Comparison of ENCODE assay signal across 10 cellular contexts in genomic region chr9:88949425-88949824, GRCh38. TPM values are rescaled to one million over a fixed set of nuclear protein-coding genes. Genes with fewer than 3 reads are reported as not detected.
DNase-seq lines count a peak whose midpoint lies in the region; ATAC-seq and TF ChIP-seq lines count a peak whose summit lies in the region.
"Had no signal": no experiment of that assay in that cellular context is flagged by ENCODE, and none has a peak within 500 bp of the region (broad histone marks: within the 10 kb centered on the region; RNA-seq: fewer than 3 reads in every experiment).

No MANE protein-coding gene starts in this region.

- H3K4me1 Mint-ChIP-seq in activated naive CD4-positive, alpha-beta T cell treated with anti-CD3 and anti-CD28 coated beads for 36 hours (ENCODE audit: low read depth), result peaks cover 6% of the 10 kb centered on the region

- H3K4me3 ChIP-seq in Karpas-422 (ENCODE audit: low read length) (peak overlapping the region; percentile 32; the same call in 1 of the 2 replicates), SK-N-MC (peak overlapping the region; percentile 46), heart left ventricle (no peak overlapping the region), skeletal muscle cell (ENCODE audit: low read depth, low read length) (no peak overlapping the region), PC-3 (ENCODE audit: low read length) (no peak overlapping the region)

- H3K79me2 ChIP-seq in Karpas-422 (ENCODE audit: low read length) (no peaks in the 10 kb centered on the region), PC-3 (ENCODE audit: low read length) (no peaks in the 10 kb centered on the region)

- no peak overlapping the region for H3K27ac Mint-ChIP-seq in activated naive CD4-positive, alpha-beta T cell treated with anti-CD3 and anti-CD28 coated beads for 36 hours
- H3K27ac Mint-ChIP-seq: dendritic cell treated with granulocyte-macrophage colony-stimulating factor and Interleukin-4, amounts not matched to agents 40 ng/mL and 50 ng/mL, for 4 days had no signal

- H2AFZ ChIP-seq in Karpas-422 (ENCODE audit: low read length) (no peak overlapping the region), PC-3 (ENCODE audit: low read length) (no peak overlapping the region)

- H3K9ac ChIP-seq in Karpas-422 (ENCODE audit: low read length) (no peak overlapping the region), SK-N-MC (ENCODE audit: insufficient read length) (no peak overlapping the region), PC-3 (ENCODE audit: low read length) (no peak overlapping the region)

- H3K9me3 ChIP-seq in Karpas-422 (ENCODE audit: low read length) (no peaks in the 10 kb centered on the region), SK-N-MC (ENCODE audit: low read depth, low read length) (no peaks in the 10 kb centered on the region), heart left ventricle (no peaks in the 10 kb centered on the region), PC-3 (ENCODE audit: low read length) (no peaks in the 10 kb centered on the region)

- ATAC-seq in heart left ventricle (peak; percentile 89 to 93 (median 92)), HG03521 (IDR thresholded peaks at IDR 0.05; ENCODE audit: unreplicated experiment) (no peak), PC-3 (no peak)

- no peak for TF ChIP-seq CTCF in heart left ventricle (IDR thresholded peaks at IDR 0.05)
- TF ChIP-seq CTCF in PC-3 (conservative IDR thresholded peaks at IDR 0.05; ENCODE audit: low read depth, low read length), result no peak

- no peaks in the 10 kb centered on the region for H3K9me2 ChIP-seq in Karpas-422 (replicated peaks; ENCODE audit: insufficient read depth, low read length)
- H3K9me2 ChIP-seq in PC-3 (replicated peaks; ENCODE audit: low read length), result no peaks in the 10 kb centered on the region

- peaks cover 13% of the 10 kb centered on the region for H3K27me3 Mint-ChIP-seq in activated naive CD4-positive, alpha-beta T cell treated with anti-CD3 and anti-CD28 coated beads for 36 hours (ENCODE audit: low read depth)

- H3K9me3 Mint-ChIP-seq in activated naive CD4-positive, alpha-beta T cell treated with anti-CD3 and anti-CD28 coated beads for 36 hours, result no peaks in the 10 kb centered on the region
- H3K9me3 Mint-ChIP-seq: dendritic cell treated with granulocyte-macrophage colony-stimulating factor and Interleukin-4, amounts not matched to agents 40 ng/mL and 50 ng/mL, for 4 days; T-helper 2 cell treated with Interferon-gamma antibody and Interleukin-4, amounts not matched to agents 5 μg/mL and 100 μg/mL, for 36 hours had no signal

- H3K36me3 ChIP-seq in Karpas-422 (ENCODE audit: insufficient read depth, low read length) (no peaks in the 10 kb centered on the region), SK-N-MC (ENCODE audit: insufficient read depth, low read length) (no peaks in the 10 kb centered on the region), heart left ventricle (no peaks in the 10 kb centered on the region), PC-3 (ENCODE audit: low read depth, low read length) (no peaks in the 10 kb centered on the region)

- 2 to 10% (median 9%) methylated on average over 9 of the region's 9 CpGs for WGBS in heart left ventricle, 4 donors

- no peak overlapping the region for H3K4me3 Mint-ChIP-seq in activated naive CD4-positive, alpha-beta T cell treated with anti-CD3 and anti-CD28 coated beads for 36 hours
- H3K4me3 Mint-ChIP-seq: dendritic cell treated with granulocyte-macrophage colony-stimulating factor and Interleukin-4, amounts not matched to agents 40 ng/mL and 50 ng/mL, for 4 days; T-helper 2 cell treated with Interferon-gamma antibody and Interleukin-4, amounts not matched to agents 5 μg/mL and 100 μg/mL, for 36 hours had no signal

- CTCF ChIA-PET in activated naive CD4-positive, alpha-beta T cell treated with anti-CD3 and anti-CD28 coated beads for 36 hours (lab: Charles Lee), result no interaction called here
- CTCF ChIA-PET in PC-3 (lab: Charles Lee), result no interaction called here

- peak overlapping the region; percentile 42 for H3K4me2 ChIP-seq in Karpas-422 (ENCODE audit: low read depth, low read length, poor library complexity, severe bottlenecking)
- no peak overlapping the region for H3K4me2 ChIP-seq in PC-3 (ENCODE audit: low read length)

- H3K27ac ChIP-seq in Karpas-422 (ENCODE audit: low read length), result no peak overlapping the region
- H3K27ac ChIP-seq in SK-N-MC, result no peak overlapping the region
- peak overlapping the region in 10 of 12 donors; percentile 4 to 80 (median 64) for H3K27ac ChIP-seq in heart left ventricle
- no peak overlapping the region for H3K27ac ChIP-seq in PC-3 (ENCODE audit: low read length)

- H3K4me1 ChIP-seq in Karpas-422 (ENCODE audit: low read length), result peaks cover 42% of the 10 kb centered on the region
- peaks cover 4 to 51% (median 33%) of the 10 kb centered on the region in 12 donors for H3K4me1 ChIP-seq in heart left ventricle
- H3K4me1 ChIP-seq in PC-3 (ENCODE audit: insufficient read depth, low read length), result peaks cover 10% of the 10 kb centered on the region; the same call in 1 of the 2 replicates

- H3F3A ChIP-seq in PC-3 (ENCODE audit: low read length, unreplicated experiment), result no peaks in the 10 kb centered on the region

- no peak for TF ChIP-seq POLR2A in heart left ventricle (IDR thresholded peaks at IDR 0.05)

- H4K20me1 ChIP-seq in Karpas-422 (ENCODE audit: insufficient read depth, low read depth, low read length), result 0 out of 2 replicates have a peak, but pooled peaks cover 4% of the 10 kb centered on the region
- H4K20me1 ChIP-seq in PC-3 (ENCODE audit: low read length), result no peaks in the 10 kb centered on the region

- POLR2A ChIA-PET in PC-3 (lab: Charles Lee; ENCODE audit: unreplicated experiment), result no interaction called here

- 0 out of 2 replicates have a peak, but pooled peaks cover 3% of the 10 kb centered on the region for H3K27me3 ChIP-seq in Karpas-422 (ENCODE audit: low read length)
- H3K27me3 ChIP-seq in heart left ventricle, result no peaks in the 10 kb centered on the region
- H3K27me3 ChIP-seq in PC-3 (ENCODE audit: low read length), result no peaks in the 10 kb centered on the region

- intact Hi-C loops in heart left ventricle (cut with DNase I) (no loop called here), PC-3 (cut with micrococcal nuclease) (no loop called here)
- intact Hi-C loops in activated naive CD4-positive, alpha-beta T cell treated with anti-CD3 and anti-CD28 coated beads for 36 hours (cut with micrococcal nuclease), result no loop called here

- no TSS peak for BruUV-seq in PC-3 (replicated peaks; lab: Mats Ljungman, UMichigan)

- DNase-seq in Karpas-422, result no peak
- no peak for DNase-seq in SK-N-MC (ENCODE audit: low read depth, low spot score)
- DNase-seq in heart left ventricle, result peak in 4 of 5 donors; percentile 64 to 80 (median 77)
- peak; percentile 88 for DNase-seq in skeletal muscle cell (ENCODE audit: low read depth)
- DNase-seq in activated naive CD4-positive, alpha-beta T cell treated with anti-CD3 and anti-CD28 coated beads for 36 hours, result no peak
- DNase-seq in PC-3, result no peak
- DNase-seq: activated T-cell treated with anti-CD3 and anti-CD28 coated beads for 4 hours had no signal

- H3K36me3 Mint-ChIP-seq in activated naive CD4-positive, alpha-beta T cell treated with anti-CD3 and anti-CD28 coated beads for 36 hours (ENCODE audit: low read depth), result no peaks in the 10 kb centered on the region

RNA-seq across cellular contexts. Expression of gene S1PR3, which starts 41.8 kb away (rescaled TPM):
- total RNA-seq in Karpas-422 (2014; rRNA removed; shearing (Covaris generic); ENCODE audit: low replicate concordance), result not detected in 2 replicates
- total RNA-seq in heart left ventricle, result 10 to 100 TPM in 7 of 9 donors, 1 to 10 TPM in 2; 7.4 to 50.3 (median 29.6) TPM
- 10 to 100 TPM; 13.9 to 14.1 TPM for polyA plus RNA-seq in heart left ventricle
- total RNA-seq in activated naive CD4-positive, alpha-beta T cell treated with anti-CD3 and anti-CD28 coated beads for 36 hours, result 1 to 10 TPM in 1 of 2 experiments, under 1 TPM in 1; 0.91 to 1.4 TPM
- total RNA-seq in PC-3 (2014; rRNA removed), result 8.4 and 10.0 TPM in 2 replicates

Comparison
In these comparisons a context has a peak if more than half of its experiments do, and no peak if none do; other contexts are left out.
1. DNase-seq: peak in heart left ventricle (4 of 5) and skeletal muscle cell (single experiment); none in Karpas-422 (single experiment), SK-N-MC (single experiment), activated naive CD4-positive, alpha-beta T cell treated with anti-CD3 and anti-CD28 coated beads for 36 hours (single experiment) and PC-3 (single experiment).
2. H3K27ac ChIP-seq: peak in heart left ventricle (10 of 12); none in Karpas-422 (single experiment), SK-N-MC (single experiment) and PC-3 (single experiment).
3. H3K4me3 ChIP-seq: peak in Karpas-422 (single experiment) and SK-N-MC (single experiment); none in heart left ventricle (0 of 12), skeletal muscle cell (single experiment) and PC-3 (single experiment).
4. ATAC-seq: peak in heart left ventricle (4 of 4); none in HG03521 (single experiment) and PC-3 (single experiment).